ENCODE assay signal across 38 cellular contexts in the genomic region with DNA sequence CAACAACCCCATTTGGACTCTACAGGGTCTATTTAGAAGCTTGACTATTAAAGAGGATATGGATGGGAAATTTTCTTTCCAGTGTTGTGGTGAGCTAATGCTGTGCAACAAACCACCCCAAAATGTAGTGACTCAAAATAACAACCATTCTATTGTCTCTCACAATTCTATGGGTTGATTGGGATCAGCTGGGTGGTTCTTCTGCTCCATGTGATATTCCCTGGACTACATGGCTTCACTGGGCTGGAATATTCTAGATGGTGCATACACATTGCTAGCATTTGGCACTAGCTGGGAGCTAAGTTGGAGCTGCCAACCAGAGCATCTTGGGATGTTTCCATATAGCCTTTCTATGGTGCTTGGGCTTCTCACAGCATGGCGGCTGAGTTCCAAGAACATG. TPM values are rescaled to one million over a fixed set of nuclear protein-coding genes. Genes with fewer than 3 reads are reported as not detected.
"Had no signal": no experiment of that assay in that cellular context is flagged by ENCODE, and none has a peak within 500 bp of the region (broad histone marks: within the 10 kb centered on the region; RNA-seq: fewer than 3 reads in every experiment).

No MANE protein-coding gene starts in this region.

- H3K9me3 ChIP-seq: MG63 had no signal

- H3K36me3 ChIP-seq: MG63 had no signal

- H3K4me3 ChIP-seq: MG63 had no signal

- DNase-seq: Karpas-422, Kasumi-1, MG63, MM.1S, MV-4-11, NCI-H1048, NCI-H1092, NCI-H1092 treated with DMSO at 0.1 percent for 48 hours, NCI-H1105, NCI-H1105 treated with DMSO at 0.1 percent for 48 hours, NCI-H1417, NCI-H1417 treated with DMSO at 0.1 percent for 48 hours, NCI-H1436, NCI-H1436 treated with DMSO at 0.1 percent for 48 hours, NCI-H146, NCI-H1694, NCI-H1694 treated with DMSO at 0.1 percent for 48 hours, NCI-H187, NCI-H187 treated with DMSO at 0.1 percent for 48 hours, NCI-H1930, NCI-H2029, NCI-H2029 treated with DMSO at 0.1 percent for 48 hours, NCI-H2081, NCI-H2081 treated with DMSO at 0.1 percent for 48 hours, NCI-H2107, NCI-H2171, NCI-H2171 treated with DMSO at 0.1 percent for 48 hours, NCI-H2227 treated with DMSO at 0.1 percent for 48 hours, NCI-H226, NCI-H345, NCI-H446, NCI-H446 treated with DMSO at 0.1 percent for 48 hours, NCI-H510A, NCI-H510A treated with DMSO at 0.1 percent for 48 hours had no signal

RNA-seq across cellular contexts. Expression of gene SLC6A2, which starts 30.2 kb away (rescaled TPM):
- total RNA-seq: LHCN-M2, M059J, MCF 10A, NCI-H460 had no signal
